8 cellular contexts compared by ENCODE assay signal in the genomic region with DNA sequence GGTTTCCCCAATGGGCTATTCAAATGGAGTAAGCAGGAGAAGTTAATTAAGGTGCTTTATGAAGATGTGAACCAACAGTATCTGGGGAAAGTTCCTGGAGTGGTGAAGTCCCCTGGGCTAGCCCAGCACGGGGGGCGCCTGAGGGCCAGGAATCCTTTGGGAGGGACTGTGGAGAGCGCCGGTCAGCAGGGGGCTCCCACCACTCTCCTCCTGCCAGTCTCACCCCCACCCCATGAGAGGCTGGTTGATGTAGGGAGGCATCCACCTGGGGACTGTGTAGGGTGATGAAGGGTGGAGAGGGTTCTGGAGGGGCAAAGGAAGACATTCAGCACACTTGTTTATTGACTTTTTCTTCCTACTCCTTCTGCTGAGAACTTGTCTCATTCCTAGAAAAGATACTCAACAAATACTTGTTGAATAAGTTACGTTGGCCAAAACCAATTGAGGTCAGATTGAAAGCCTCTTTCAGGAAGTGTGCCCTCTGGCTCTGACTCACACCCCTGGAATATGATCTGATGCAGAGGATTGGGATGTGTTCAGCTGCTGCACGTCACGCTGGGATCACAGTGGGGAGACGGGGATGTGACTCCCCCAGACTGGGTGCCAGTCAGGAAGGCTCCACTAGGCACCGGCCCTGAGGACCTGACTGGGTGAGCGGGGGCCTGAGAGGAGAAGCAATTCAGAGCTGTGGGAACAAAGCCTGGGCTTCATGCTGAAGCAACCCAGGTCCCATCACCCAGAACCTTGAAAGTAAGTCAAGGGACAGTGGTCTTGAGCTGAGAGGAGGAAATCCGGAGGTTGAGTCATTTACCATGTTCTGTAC. TPM values are rescaled to one million over a fixed set of nuclear protein-coding genes. Genes with fewer than 3 reads are reported as not detected.
DNase-seq lines count a peak whose midpoint lies in the region; ATAC-seq and TF ChIP-seq lines count a peak whose summit lies in the region.

No MANE protein-coding gene starts in this region.

- no peaks in the 10 kb centered on the region for H3K9me3 Mint-ChIP-seq in MCF 10A (ENCODE audit: unreplicated experiment)
- H3K9me3 Mint-ChIP-seq in naive thymus-derived CD4-positive, alpha-beta T cell, result no peaks in the 10 kb centered on the region
- no peaks in the 10 kb centered on the region for H3K9me3 Mint-ChIP-seq in activated CD8-positive, alpha-beta T cell treated with anti-CD3 and anti-CD28 coated beads for 36 hours

- no peak overlapping the region for H3K27ac ChIP-seq in naive thymus-derived CD4-positive, alpha-beta T cell (ENCODE audit: low read depth, low read length)

- H3K27me3 ChIP-seq in naive thymus-derived CD4-positive, alpha-beta T cell (ENCODE audit: control insufficient read depth in 2 of 2, insufficient read depth in 2 of 2, low read length in 2 of 2), result no peaks in the 10 kb centered on the region

- no TSS peak for BruUV-seq in MCF 10A (replicated peaks; lab: Mats Ljungman, UMichigan)

- no peak overlapping the region for H3K4me3 Mint-ChIP-seq in MCF 10A (ENCODE audit: unreplicated experiment)
- H3K4me3 Mint-ChIP-seq in naive thymus-derived CD4-positive, alpha-beta T cell, result no peak overlapping the region
- H3K4me3 Mint-ChIP-seq in activated CD8-positive, alpha-beta T cell treated with anti-CD3 and anti-CD28 coated beads for 36 hours, result no peak overlapping the region

- CTCF ChIA-PET in MCF 10A (lab: Yijun Ruan, JAX), result interaction anchor here (0.6 to 20.7 kb wide), 7 partner anchors 14 to 128 kb away, joined by 3 to 766 read pairs (median 4); a partner anchor contains a TSS
- CTCF ChIA-PET in naive thymus-derived CD4-positive, alpha-beta T cell (lab: Charles Lee), result no interaction called here
- CTCF ChIA-PET in activated CD8-positive, alpha-beta T cell treated with anti-CD3 and anti-CD28 coated beads for 36 hours (lab: Charles Lee), result interaction anchor here (1.8 to 5.1 kb wide), 2 partner anchors 46 to 72 kb away, joined by 7 to 17 read pairs; no protein-coding TSS in a partner anchor

- ATAC-seq in naive thymus-derived CD4-positive, alpha-beta T cell, result no peak
- no peak for ATAC-seq in activated CD8-positive, alpha-beta T cell treated with anti-CD3 and anti-CD28 coated beads for 36 hours
- no peak for ATAC-seq in HG03045 (IDR thresholded peaks at IDR 0.05; ENCODE audit: unreplicated experiment)
- ATAC-seq in GM19351 (IDR thresholded peaks at IDR 0.05; ENCODE audit: unreplicated experiment), result no peak

- no peak for TF ChIP-seq CTCF in MCF 10A (IDR thresholded peaks at IDR 0.05; ENCODE audit: unreplicated experiment)
- TF ChIP-seq CTCF in activated CD8-positive, alpha-beta T cell treated with anti-CD3 and anti-CD28 coated beads for 36 hours (IDR thresholded peaks at IDR 0.05), result no peak

- H3K27me3 Mint-ChIP-seq in MCF 10A (ENCODE audit: insufficient read depth, unreplicated experiment), result no peaks in the 10 kb centered on the region
- peaks cover 0 to 7% (median 0%) of the 10 kb centered on the region in 5 donors for H3K27me3 Mint-ChIP-seq in naive thymus-derived CD4-positive, alpha-beta T cell
- H3K27me3 Mint-ChIP-seq in activated CD8-positive, alpha-beta T cell treated with anti-CD3 and anti-CD28 coated beads for 36 hours, result no peaks in the 10 kb centered on the region

- DNase-seq in Caki2 (ENCODE audit: low read depth) (peak; percentile 8), LHCN-M2 (ENCODE audit: low read depth) (peak; percentile 98), MCF 10A (ENCODE audit: unreplicated experiment) (peak; percentile 87), anterior cingulate cortex (lab: John Stamatoyannopoulos, UW) (no peak)
- no peak for DNase-seq in naive thymus-derived CD4-positive, alpha-beta T cell
- no peak for DNase-seq in activated CD8-positive, alpha-beta T cell treated with anti-CD3 and anti-CD28 coated beads for 36 hours

- peaks cover 6 to 23% of the 10 kb centered on the region in 2 donors for H3K4me1 ChIP-seq in naive thymus-derived CD4-positive, alpha-beta T cell (ENCODE audit: control insufficient read depth in 2 of 2, insufficient read depth in 2 of 2, low read length in 2 of 2)

- in situ Hi-C loops in Caki2 (cut with HindIII; ENCODE audit: low pct_unique_long_range_greater_than_20kb, low sequenced_read_pairs), result no loop called here

- no peaks in the 10 kb centered on the region for H3K36me3 ChIP-seq in naive thymus-derived CD4-positive, alpha-beta T cell (ENCODE audit: control insufficient read depth in 2 of 3, insufficient read depth in 3 of 3, low read length in 3 of 3)

- H3K4me1 Mint-ChIP-seq in MCF 10A (ENCODE audit: insufficient read depth, unreplicated experiment), result peaks cover 16% of the 10 kb centered on the region
- H3K4me1 Mint-ChIP-seq in naive thymus-derived CD4-positive, alpha-beta T cell, result peaks cover 16 to 54% (median 32%) of the 10 kb centered on the region in 7 donors
- H3K4me1 Mint-ChIP-seq in activated CD8-positive, alpha-beta T cell treated with anti-CD3 and anti-CD28 coated beads for 36 hours (ENCODE audit: low read depth), result peaks cover 30% of the 10 kb centered on the region

- H3K36me3 Mint-ChIP-seq in MCF 10A (ENCODE audit: insufficient read depth, unreplicated experiment), result no peaks in the 10 kb centered on the region
- H3K36me3 Mint-ChIP-seq in naive thymus-derived CD4-positive, alpha-beta T cell, result no peaks in the 10 kb centered on the region
- H3K36me3 Mint-ChIP-seq in activated CD8-positive, alpha-beta T cell treated with anti-CD3 and anti-CD28 coated beads for 36 hours (ENCODE audit: low read depth), result no peaks in the 10 kb centered on the region

- peak overlapping the region; percentile 77 for H3K27ac Mint-ChIP-seq in MCF 10A (ENCODE audit: low read depth, unreplicated experiment)
- H3K27ac Mint-ChIP-seq in naive thymus-derived CD4-positive, alpha-beta T cell, result peak overlapping the region in 7 of 9 donors; percentile 8 to 94 (median 63)
- H3K27ac Mint-ChIP-seq in activated CD8-positive, alpha-beta T cell treated with anti-CD3 and anti-CD28 coated beads for 36 hours, result no peak overlapping the region

- POLR2A ChIA-PET in MCF 10A (lab: Yijun Ruan, JAX), result interaction anchor here (0.6 to 1.2 kb wide), 5 partner anchors 8 to 107 kb away, joined by 3 to 4 read pairs (median 4); a partner anchor contains a TSS
- POLR2A ChIA-PET in naive thymus-derived CD4-positive, alpha-beta T cell (lab: Charles Lee), result no interaction called here
- POLR2A ChIA-PET in activated CD8-positive, alpha-beta T cell treated with anti-CD3 and anti-CD28 coated beads for 36 hours (lab: Charles Lee), result interaction anchor here (0.9 kb wide), 2 partner anchors 23 to 148 kb away, joined by 3 read pairs; no protein-coding TSS in a partner anchor

- H3K9me3 ChIP-seq in naive thymus-derived CD4-positive, alpha-beta T cell (ENCODE audit: control insufficient read depth in 2 of 3, low read length in 3 of 3), result no peaks in the 10 kb centered on the region

- intact Hi-C loops in MCF 10A (cut with micrococcal nuclease), result loop anchor here (5.0 kb wide), 1 partner anchor 267 kb away; no protein-coding TSS in a partner anchor
- intact Hi-C loops in naive thymus-derived CD4-positive, alpha-beta T cell (cut with micrococcal nuclease), result no loop called here
- intact Hi-C loops in activated CD8-positive, alpha-beta T cell treated with anti-CD3 and anti-CD28 coated beads for 36 hours (cut with micrococcal nuclease), result no loop called here

- no peak overlapping the region for H3K4me3 ChIP-seq in naive thymus-derived CD4-positive, alpha-beta T cell (ENCODE audit: low read length)

RNA-seq across cellular contexts. Expression of a gene that starts 4.2 kb away (rescaled TPM):
- total RNA-seq in Caki2 (2014; rRNA removed; shearing (Covaris generic); ENCODE audit: low replicate concordance), result not detected in 2 replicates
- 0.11 TPM in 1 of 2 replicates, not detected in the other for total RNA-seq in LHCN-M2 (2014; rRNA removed)
- polyA plus RNA-seq in LHCN-M2 (2012), result not detected
- total RNA-seq in MCF 10A (2022), result not detected in 2 replicates
- 1 to 10 TPM in 3 of 5 experiments, under 1 TPM in 2; 0.19 to 1.7 (median 1.2) TPM for total RNA-seq in naive thymus-derived CD4-positive, alpha-beta T cell
- under 1 TPM; 0.60 to 0.65 TPM for polyA plus RNA-seq in naive thymus-derived CD4-positive, alpha-beta T cell
- under 1 TPM; 0.27 to 0.34 TPM for total RNA-seq in activated CD8-positive, alpha-beta T cell treated with anti-CD3 and anti-CD28 coated beads for 36 hours

RNA-seq across cellular contexts. Expression of a gene that starts 10.1 kb away (rescaled TPM):
- not detected in 2 replicates for total RNA-seq in Caki2 (2014; rRNA removed; shearing (Covaris generic); ENCODE audit: low replicate concordance)
- total RNA-seq in LHCN-M2 (2014; rRNA removed) (not detected in 2 replicates), MCF 10A (2022) (not detected in 2 replicates)
- 0.02 TPM for polyA plus RNA-seq in LHCN-M2 (2012)
- total RNA-seq in naive thymus-derived CD4-positive, alpha-beta T cell, result not detected
- polyA plus RNA-seq in naive thymus-derived CD4-positive, alpha-beta T cell, result not detected
- not detected for total RNA-seq in activated CD8-positive, alpha-beta T cell treated with anti-CD3 and anti-CD28 coated beads for 36 hours

RNA-seq across cellular contexts. Expression of a gene that starts 19.6 kb away (rescaled TPM):
- total RNA-seq in Caki2 (2014; rRNA removed; shearing (Covaris generic); ENCODE audit: low replicate concordance), result 35.2 and 57.1 TPM in 2 replicates
- total RNA-seq in LHCN-M2 (2014; rRNA removed) (41.9 and 47.0 TPM in 2 replicates), MCF 10A (2022) (39.6 and 54.8 TPM in 2 replicates)
- polyA plus RNA-seq in LHCN-M2 (2012), result 88.5 TPM
- total RNA-seq in naive thymus-derived CD4-positive, alpha-beta T cell, result 10 to 100 TPM in 4 of 5 experiments, 1 to 10 TPM in 1; 6.0 to 49.9 (median 43.4) TPM
- 100 to 1,000 TPM in 1 of 2 donors, 10 to 100 TPM in 1; 80.4 to 169 TPM for polyA plus RNA-seq in naive thymus-derived CD4-positive, alpha-beta T cell
- 10 to 100 TPM; 49.2 to 51.1 TPM for total RNA-seq in activated CD8-positive, alpha-beta T cell treated with anti-CD3 and anti-CD28 coated beads for 36 hours

RNA-seq across cellular contexts. Expression of a gene that starts 19.9 kb away (rescaled TPM):
- total RNA-seq in Caki2 (2014; rRNA removed; shearing (Covaris generic); ENCODE audit: low replicate concordance), result 31.6 and 49.1 TPM in 2 replicates
- total RNA-seq in LHCN-M2 (2014; rRNA removed) (78.7 and 106 TPM in 2 replicates), MCF 10A (2022) (197 and 213 TPM in 2 replicates)
- 78.8 TPM for polyA plus RNA-seq in LHCN-M2 (2012)
- total RNA-seq in naive thymus-derived CD4-positive, alpha-beta T cell, result 100 to 1,000 TPM; 222 to 360 (median 301) TPM
- 10 to 100 TPM in 1 of 2 donors, 1 to 10 TPM in 1; 8.7 to 18.6 TPM for polyA plus RNA-seq in naive thymus-derived CD4-positive, alpha-beta T cell
- total RNA-seq in activated CD8-positive, alpha-beta T cell treated with anti-CD3 and anti-CD28 coated beads for 36 hours, result 100 to 1,000 TPM; 132 to 139 TPM

RNA-seq across cellular contexts. Expression of a gene that starts 57.6 kb away (rescaled TPM):
- 7.6 and 9.5 TPM in 2 replicates for total RNA-seq in Caki2 (2014; rRNA removed; shearing (Covaris generic); ENCODE audit: low replicate concordance)
- total RNA-seq in LHCN-M2 (2014; rRNA removed), result 10.4 and 11.0 TPM in 2 replicates
- polyA plus RNA-seq in LHCN-M2 (2012), result 8.0 TPM
- total RNA-seq in MCF 10A (2022), result 2.6 and 4.9 TPM in 2 replicates
- total RNA-seq in naive thymus-derived CD4-positive, alpha-beta T cell, result 1 to 10 TPM; 1.5 to 3.7 (median 2.1) TPM
- polyA plus RNA-seq in naive thymus-derived CD4-positive, alpha-beta T cell, result under 1 TPM; 0.30 to 0.52 TPM
- total RNA-seq in activated CD8-positive, alpha-beta T cell treated with anti-CD3 and anti-CD28 coated beads for 36 hours, result under 1 TPM; 0.69 to 0.72 TPM

Comparison
In these comparisons a context has a peak if more than half of its experiments do, and no peak if none do; other contexts are left out.
1. DNase-seq: peak in Caki2 (single experiment), LHCN-M2 (single experiment) and MCF 10A (single experiment); none in naive thymus-derived CD4-positive, alpha-beta T cell (0 of 9), activated CD8-positive, alpha-beta T cell treated with anti-CD3 and anti-CD28 coated beads for 36 hours (single experiment) and anterior cingulate cortex (0 of 58).